ENCODE assay signal across 18 cellular contexts in the genomic region with DNA sequence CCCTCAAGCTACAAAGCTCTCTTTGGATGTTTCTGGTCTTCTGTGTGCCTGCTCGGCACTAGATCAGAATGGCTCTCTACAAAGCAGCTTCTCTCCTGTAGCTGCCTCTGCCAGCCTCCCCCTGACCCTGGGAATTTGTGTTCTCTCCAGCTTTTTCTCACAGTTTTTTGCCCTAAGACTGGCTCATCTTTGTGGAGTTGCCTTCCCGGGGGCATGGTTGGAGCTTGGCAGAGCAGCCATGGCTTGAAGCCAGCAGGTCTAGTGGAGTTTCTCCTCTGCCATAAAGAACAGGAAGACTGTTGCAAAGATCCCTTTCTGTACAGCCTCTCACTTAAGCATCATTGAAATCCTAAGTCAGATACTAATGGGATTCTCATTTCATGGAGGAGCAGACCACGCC.
DNase-seq lines count a peak whose midpoint lies in the region; TF ChIP-seq lines count a peak whose summit lies in the region.
"Had no signal": no experiment of that assay in that cellular context is flagged by ENCODE, and none has a peak within 500 bp of the region (broad histone marks: within the 10 kb centered on the region; RNA-seq: fewer than 3 reads in every experiment).

No MANE protein-coding gene starts in this region.

- H3K27ac ChIP-seq in SJCRH30 = peak overlapping the region; percentile 93
- peak overlapping the region; percentile 40 for H3K27ac ChIP-seq in osteoblast (ENCODE audit: low read depth, low read length)
- no peak overlapping the region for H3K27ac ChIP-seq in Karpas-422 (ENCODE audit: low read length)
- H3K27ac ChIP-seq: 22Rv1 had no signal

- peaks cover 50% of the 10 kb centered on the region for H3K4me1 Mint-ChIP-seq in HFFc6 (ENCODE audit: low read depth)
- H3K4me1 Mint-ChIP-seq: CD4-positive, CD25-positive, alpha-beta regulatory T cell had no signal

- no peaks in the 10 kb centered on the region; the same call in 1 of the 2 replicates for H3K27me3 Mint-ChIP-seq in HFFc6 (ENCODE audit: insufficient read depth)
- H3K27me3 Mint-ChIP-seq: CD4-positive, CD25-positive, alpha-beta regulatory T cell had no signal

- H3K9me3 ChIP-seq in SJCRH30 (replicated peaks) = no peaks in the 10 kb centered on the region
- H3K9me3 ChIP-seq in osteoblast (ENCODE audit: low read depth, low read length) = no peaks in the 10 kb centered on the region
- no peaks in the 10 kb centered on the region for H3K9me3 ChIP-seq in Karpas-422 (ENCODE audit: low read length)

- H3K4me3 ChIP-seq in SJCRH30 (no peak overlapping the region), osteoblast (ENCODE audit: insufficient read depth, low read length) (no peak overlapping the region), Karpas-422 (ENCODE audit: low read length) (no peak overlapping the region)

- H4K20me1 ChIP-seq in osteoblast (ENCODE audit: insufficient read depth, low read length) = no peaks in the 10 kb centered on the region
- no peaks in the 10 kb centered on the region for H4K20me1 ChIP-seq in Karpas-422 (ENCODE audit: insufficient read depth, low read depth, low read length)

- peak overlapping the region; percentile 18; the same call in 1 of the 2 replicates for H3K27ac Mint-ChIP-seq in HFFc6
- H3K27ac Mint-ChIP-seq: CD4-positive, CD25-positive, alpha-beta regulatory T cell had no signal

- H3K4me3 Mint-ChIP-seq in HFFc6 = no peak overlapping the region
- H3K4me3 Mint-ChIP-seq: CD4-positive, CD25-positive, alpha-beta regulatory T cell had no signal

- H3K9ac ChIP-seq in Karpas-422 (ENCODE audit: low read length) = no peak overlapping the region

- no peaks in the 10 kb centered on the region for H3K36me3 ChIP-seq in SJCRH30
- no peaks in the 10 kb centered on the region for H3K36me3 ChIP-seq in osteoblast (ENCODE audit: insufficient read depth, low read length)
- H3K36me3 ChIP-seq in Karpas-422 (ENCODE audit: insufficient read depth, low read length) = no peaks in the 10 kb centered on the region

- H3K9me2 ChIP-seq in Karpas-422 (replicated peaks; ENCODE audit: insufficient read depth, low read length) = no peaks in the 10 kb centered on the region

- no peak overlapping the region for H2AFZ ChIP-seq in osteoblast (ENCODE audit: low read length)
- no peak overlapping the region for H2AFZ ChIP-seq in Karpas-422 (ENCODE audit: low read length)

- TF ChIP-seq CTCF in HFFc6 (IDR thresholded peaks at IDR 0.05) (no peak), osteoblast (IDR thresholded peaks at IDR 0.05; ENCODE audit: extremely low read depth, low read depth, low read length) (no peak)

- H3K4me2 ChIP-seq in osteoblast (ENCODE audit: insufficient read depth, low read length) (no peak overlapping the region), Karpas-422 (ENCODE audit: low read depth, low read length, poor library complexity, severe bottlenecking) (no peak overlapping the region)

- DNase-seq in DMS79 treated with DMSO at 0.1 percent for 48 hours (lab: John Stamatoyannopoulos, UW) (peak; percentile 5), DMS79 (lab: John Stamatoyannopoulos, UW) (no peak), HFFc6 (no peak), SJCRH30 (no peak), osteoblast (ENCODE audit: insufficient read length, low spot score, missing footprints) (no peak), Karpas-422 (no peak), SHP77 treated with DMSO at 0.1 percent for 48 hours (lab: John Stamatoyannopoulos, UW) (no peak), NCI-H1048 (lab: John Stamatoyannopoulos, UW) (no peak)
- DNase-seq: CD4-positive, CD25-positive, alpha-beta regulatory T cell; GF-D8; GOT3; Kasumi-1; NCI-H2107; NCI-H446 treated with DMSO at 0.1 percent for 48 hours; NCI-H748 treated with DMSO at 0.1 percent for 48 hours; RPMI8226; T-helper 1 cell had no signal

- peaks cover 32% of the 10 kb centered on the region for H3K4me1 ChIP-seq in SJCRH30
- H3K4me1 ChIP-seq in osteoblast (ENCODE audit: insufficient read depth, low read length) = peaks cover 25% of the 10 kb centered on the region
- H3K4me1 ChIP-seq in Karpas-422 (ENCODE audit: low read length) = peaks cover 3% of the 10 kb centered on the region; the same call in 1 of the 2 replicates

- H3K9me3 Mint-ChIP-seq in HFFc6 = no peaks in the 10 kb centered on the region
- H3K9me3 Mint-ChIP-seq: CD4-positive, CD25-positive, alpha-beta regulatory T cell had no signal

- H3K36me3 Mint-ChIP-seq in HFFc6 (ENCODE audit: low read depth) = no peaks in the 10 kb centered on the region
- H3K36me3 Mint-ChIP-seq: CD4-positive, CD25-positive, alpha-beta regulatory T cell had no signal

- H3K79me2 ChIP-seq in osteoblast (ENCODE audit: insufficient read depth, low read length) (no peaks in the 10 kb centered on the region), Karpas-422 (ENCODE audit: low read length) (no peaks in the 10 kb centered on the region)

- no peaks in the 10 kb centered on the region for H3K27me3 ChIP-seq in SJCRH30
- no peaks in the 10 kb centered on the region for H3K27me3 ChIP-seq in osteoblast (ENCODE audit: insufficient read depth, low read length)
- no peaks in the 10 kb centered on the region for H3K27me3 ChIP-seq in Karpas-422 (ENCODE audit: low read length)
